8 cellular contexts compared by ENCODE assay signal in genomic region chr12:14257303-14257733, GRCh38.
A peak's percentile ranks its signal among the peaks of the same experiment; 100 is the strongest.
DNase-seq lines count a peak whose midpoint lies in the region; ATAC-seq and TF ChIP-seq lines count a peak whose summit lies in the region.

No MANE protein-coding gene starts in this region.

- no peaks in the 10 kb centered on the region for H3K27me3 ChIP-seq in breast epithelium
- H3K27me3 ChIP-seq in upper lobe of left lung: peaks cover 0 to 2% (median 0%) of the 10 kb centered on the region in 4 donors

- intact Hi-C loops in breast epithelium (cut with DNase I; ENCODE audit: low total_unique reads): loop anchor here (10.0 kb wide), 1 partner anchor 737 kb away; no protein-coding TSS in a partner anchor

- no peak for DNase-seq in activated T-cell treated with anti-CD3 and anti-CD28 coated beads, Interleukin-2, amount 50 U/mL, for 24 hours
- DNase-seq in activated T-cell treated with anti-CD3 and anti-CD28 coated beads for 4 hours: no peak
- DNase-seq in breast epithelium (ENCODE audit: low spot score in 2 of 2): no peak
- DNase-seq in upper lobe of left lung: no peak
- no peak for DNase-seq in GM13976 (ENCODE audit: low spot score)

- TF ChIP-seq POLR2A in breast epithelium (IDR thresholded peaks at IDR 0.05) (no peak), upper lobe of left lung (IDR thresholded peaks at IDR 0.05) (no peak)

- peaks cover 10 to 21% of the 10 kb centered on the region in 2 donors for H3K4me1 ChIP-seq in breast epithelium
- H3K4me1 ChIP-seq in mesodermal cell (ENCODE audit: control insufficient read depth, insufficient read depth, low read length, poor library complexity, severe bottlenecking): peaks cover 20% of the 10 kb centered on the region
- H3K4me1 ChIP-seq in upper lobe of left lung: peaks cover 45 to 58% (median 53%) of the 10 kb centered on the region in 4 donors

- no peaks in the 10 kb centered on the region for H3K36me3 ChIP-seq in breast epithelium
- no peaks in the 10 kb centered on the region for H3K36me3 ChIP-seq in mesodermal cell (ENCODE audit: control insufficient read depth, insufficient read depth, low read length)
- no peaks in the 10 kb centered on the region for H3K36me3 ChIP-seq in upper lobe of left lung

- H3K27ac ChIP-seq in breast epithelium (peak overlapping the region; percentile 91 to 94), mesodermal cell (ENCODE audit: low read depth, low read length, severe bottlenecking) (peak overlapping the region; percentile 89), upper lobe of left lung (peak overlapping the region; percentile 68 to 92 (median 88))

- peaks cover 19% of the 10 kb centered on the region for H3K9me3 Mint-ChIP-seq in activated T-cell treated with anti-CD3 and anti-CD28 coated beads, Interleukin-2, amount 50 U/mL, for 24 hours

- WGBS in mesodermal cell (ENCODE audit: insufficient coverage in 2 of 2), 2 experiments: 0 to 6% methylated on average over 3 to 5 of the region's 7 CpGs
- 12% methylated on average over 7 of the region's 7 CpGs for WGBS in upper lobe of left lung, 2 donors

- ATAC-seq in upper lobe of left lung (ENCODE audit: low FRiP score in 2 of 2): no peak
- no peak for ATAC-seq in HG02642 (IDR thresholded peaks at IDR 0.05; ENCODE audit: poor library complexity, unreplicated experiment)
- ATAC-seq in GM21447 (IDR thresholded peaks at IDR 0.05; ENCODE audit: unreplicated experiment): no peak

- TF ChIP-seq EP300 in upper lobe of left lung (IDR thresholded peaks at IDR 0.05): peak in 1 of 4 donors; percentile 82

- H3K9me3 ChIP-seq in breast epithelium (no peaks in the 10 kb centered on the region), mesodermal cell (ENCODE audit: control insufficient read depth, low read length) (peaks cover 20% of the 10 kb centered on the region), upper lobe of left lung (no peaks in the 10 kb centered on the region)

- no peak for TF ChIP-seq CTCF in breast epithelium (IDR thresholded peaks at IDR 0.05)
- TF ChIP-seq CTCF in upper lobe of left lung (IDR thresholded peaks at IDR 0.05): no peak
- no peak for TF ChIP-seq CTCF in GM13976 (IDR thresholded peaks at IDR 0.05; ENCODE audit: borderline replicate concordance, control extremely low read depth, extremely low read depth, insufficient read depth, missing control alignments)

- in situ Hi-C loops in GM13976 (cut with MboI; ENCODE audit: low sequenced_read_pairs, unreplicated experiment): loop anchor here (10.0 kb wide), 1 partner anchor 107 kb away; the partner anchor contains the start of gene ATF7IP

- H3K4me3 ChIP-seq in breast epithelium (peak overlapping the region in 2 of 3 donors; percentile 5 to 42), mesodermal cell (ENCODE audit: extremely low read depth, insufficient read depth, low read length, poor library complexity, severe bottlenecking) (no peak overlapping the region), upper lobe of left lung (peak overlapping the region in 2 of 4 donors; percentile 2 to 16)

- no peaks in the 10 kb centered on the region for H3K27me3 Mint-ChIP-seq in activated T-cell treated with anti-CD3 and anti-CD28 coated beads, Interleukin-2, amount 50 U/mL, for 24 hours

- H3K27ac Mint-ChIP-seq in activated T-cell treated with anti-CD3 and anti-CD28 coated beads, Interleukin-2, amount 50 U/mL, for 24 hours: peak overlapping the region; percentile 97

- H3K36me3 Mint-ChIP-seq in activated T-cell treated with anti-CD3 and anti-CD28 coated beads, Interleukin-2, amount 50 U/mL, for 24 hours (ENCODE audit: low read depth): peaks cover 20% of the 10 kb centered on the region

- peaks cover 59% of the 10 kb centered on the region for H3K4me1 Mint-ChIP-seq in activated T-cell treated with anti-CD3 and anti-CD28 coated beads, Interleukin-2, amount 50 U/mL, for 24 hours (ENCODE audit: low read depth)

- H3K4me3 Mint-ChIP-seq in activated T-cell treated with anti-CD3 and anti-CD28 coated beads, Interleukin-2, amount 50 U/mL, for 24 hours: peak overlapping the region; percentile 66
